Comparison of ENCODE assay signal across 18 cellular contexts in genomic region chr1:236494586-236495207, GRCh38. TPM values are rescaled to one million over a fixed set of nuclear protein-coding genes. Genes with fewer than 3 reads are reported as not detected.
DNase-seq lines count a peak whose midpoint lies in the region; ATAC-seq and TF ChIP-seq lines count a peak whose summit lies in the region.
"Had no signal": no experiment of that assay in that cellular context is flagged by ENCODE, and none has a peak within 500 bp of the region (broad histone marks: within the 10 kb centered on the region; RNA-seq: fewer than 3 reads in every experiment).

No MANE protein-coding gene starts in this region.

- H3K36me3 ChIP-seq in GM23248 (ENCODE audit: low read depth), result no peaks in the 10 kb centered on the region

- TF ChIP-seq CTCF in choroid plexus epithelial cell (conservative IDR thresholded peaks at IDR 0.05; ENCODE audit: low read depth, low read length) (no peak), lower leg skin (IDR thresholded peaks at IDR 0.05) (no peak)

- 8% methylated on average over 9 of the region's 9 CpGs for WGBS in GM23248 (ENCODE audit: low coverage in 1 of 2, low lambda C conversion rate in 2 of 2, missing lambda C conversion rate in 2 of 2), 2 experiments
- WGBS in lower leg skin, 2 donors, result 37 to 41% methylated on average over 9 of the region's 9 CpGs

- no peaks in the 10 kb centered on the region for H3K79me2 ChIP-seq in GM23248 (ENCODE audit: insufficient read depth)

- TF ChIP-seq POLR2A in lower leg skin (IDR thresholded peaks at IDR 0.05), result no peak

- no peak overlapping the region for H3K4me2 ChIP-seq in GM23248 (ENCODE audit: unreplicated experiment)

- no peaks in the 10 kb centered on the region for H3K9me2 ChIP-seq in GM23248 (ENCODE audit: insufficient read depth)

- in situ Hi-C loops in GM23248 (cut with MboI), result no loop called here

- H3K9ac ChIP-seq in GM23248, result no peak overlapping the region

- H2AFZ ChIP-seq in GM23248, result no peak overlapping the region

- DNase-seq in GM23248 (peak; percentile 32), NCI-H2107 treated with DMSO at 0.1 percent for 48 hours (lab: John Stamatoyannopoulos, UW; ENCODE audit: unreplicated experiment) (peak; percentile 80), choroid plexus epithelial cell (ENCODE audit: low read depth) (peak; percentile 37), iris pigment epithelial cell (ENCODE audit: low read depth) (peak; percentile 48), lower leg skin (ENCODE audit: low spot score in 2 of 2) (no peak), DMS153 (lab: John Stamatoyannopoulos, UW) (no peak)
- DNase-seq: activated naive CD4-positive, alpha-beta T cell; activated T-cell treated with anti-CD3 and anti-CD28 coated beads for 4 hours; aorta; CD4-positive, CD25-positive, alpha-beta regulatory T cell; GF-D8; MV-4-11; NCI-H1930; NCI-H524 treated with DMSO at 0.1 percent for 48 hours had no signal

- ATAC-seq in esophagus mucosa, result no peak
- ATAC-seq in HG02642 (IDR thresholded peaks at IDR 0.05; ENCODE audit: poor library complexity, unreplicated experiment), result no peak
- ATAC-seq: sciatic nerve; stimulated activated memory B cell treated with anti-CD40 and anti-IgM and Interleukin-4, amounts not matched to agents 10 μg/mL and 1 μg/mL and 100 μg/mL, for 72 hours had no signal

- no peaks in the 10 kb centered on the region for H3K4me1 ChIP-seq in GM23248 (ENCODE audit: insufficient read depth)

- intact Hi-C loops in lower leg skin (cut with DNase I; ENCODE audit: low total_unique reads), result loop anchor here (5.0 kb wide), 1 partner anchor 382 kb away; no protein-coding TSS in a partner anchor

- no peaks in the 10 kb centered on the region for H4K20me1 ChIP-seq in GM23248 (ENCODE audit: insufficient read depth)

- no peaks in the 10 kb centered on the region for H3K9me3 ChIP-seq in GM23248 (ENCODE audit: low read depth)

- H3K4me3 ChIP-seq in GM23248 (no peak overlapping the region), choroid plexus epithelial cell (ENCODE audit: low read depth, low read length) (no peak overlapping the region), lower leg skin (ENCODE audit: low read depth, poor library complexity, severe bottlenecking) (no peak overlapping the region)

- H3F3A ChIP-seq in GM23248 (ENCODE audit: insufficient read depth), result no peaks in the 10 kb centered on the region

- 0 out of 2 replicates have a peak, but pooled peaks cover 10% of the 10 kb centered on the region for H3K27me3 ChIP-seq in GM23248 (replicated peaks; ENCODE audit: insufficient read depth)

- no peak overlapping the region for H3K27ac ChIP-seq in GM23248

RNA-seq across cellular contexts. Expression of gene LGALS8, which starts 29.1 kb away (rescaled TPM):
- 62.1 and 68.6 TPM in 2 replicates for total RNA-seq in GM23248 (2014; rRNA removed; shearing (Covaris generic))
- polyA plus RNA-seq in GM23248 (2016; fragmentation: Nextera tagmentation; extraction: Ambion mirVana), result 43.3 and 46.2 TPM in 2 replicates
- total RNA-seq in lower leg skin (100 to 1,000 TPM in 1 of 4 donors, 10 to 100 TPM in 3; 80.2 to 138 (median 89.4) TPM), esophagus mucosa (30.1 TPM)

Comparison
In these comparisons a context has a peak if more than half of its experiments do, and no peak if none do; other contexts are left out.
1. DNase-seq: peak in GM23248 (single experiment), NCI-H2107 treated with DMSO at 0.1 percent for 48 hours (single experiment), choroid plexus epithelial cell (single experiment) and iris pigment epithelial cell (single experiment); none in lower leg skin (0 of 2) and DMS153 (single experiment).